ENCODE assay signal across 20 cellular contexts in the genomic region with DNA sequence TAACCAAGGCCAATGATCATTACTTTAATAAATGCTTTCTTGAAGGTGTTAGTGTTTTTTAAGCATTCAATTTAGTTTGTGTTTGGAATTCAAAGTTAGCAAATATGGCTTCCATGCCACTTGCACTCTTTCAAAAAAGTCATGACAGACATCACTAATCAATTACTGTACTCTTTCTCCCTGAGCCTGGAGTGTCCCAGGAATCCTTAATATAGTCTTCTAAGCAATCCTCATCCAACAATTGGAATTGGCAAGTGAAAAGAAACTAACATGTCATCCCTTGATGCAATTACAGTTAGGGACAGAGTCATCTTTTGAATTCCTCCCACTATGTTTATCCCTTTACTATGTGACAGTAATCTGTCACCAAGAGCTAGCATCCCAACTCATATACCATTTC. TPM values are rescaled to one million over a fixed set of nuclear protein-coding genes. Genes with fewer than 3 reads are reported as not detected.
DNase-seq lines count a peak whose midpoint lies in the region; ATAC-seq, FAIRE-seq and TF ChIP-seq lines count a peak whose summit lies in the region.
"Had no signal": no experiment of that assay in that cellular context is flagged by ENCODE, and none has a peak within 500 bp of the region (broad histone marks: within the 10 kb centered on the region; RNA-seq: fewer than 3 reads in every experiment).

No MANE protein-coding gene starts in this region.

- peaks cover 33% of the 10 kb centered on the region for H3K27me3 ChIP-seq in BE2C

- no peak overlapping the region for H3K4me3 Mint-ChIP-seq in activated CD8-positive, alpha-beta memory T cell treated with anti-CD3 and anti-CD28 coated beads, Interleukin-2, amount 10 ng/mL, durations not matched to agents 7 days and 5 days
- no peak overlapping the region for H3K4me3 Mint-ChIP-seq in activated naive CD8-positive, alpha-beta T cell treated with anti-CD3 and anti-CD28 coated beads for 36 hours
- H3K4me3 Mint-ChIP-seq in type B pancreatic cell = no peak overlapping the region
- H3K4me3 Mint-ChIP-seq: CD4-positive, alpha-beta memory T cell had no signal

- no peak for FAIRE-seq in RCC 7860 (lab: Jason Lieb, UNC)
- FAIRE-seq: G401.6, H54, HepG2, HTR-8/SVneo had no signal

- H3K9me3 ChIP-seq in HEK293 (ENCODE audit: control insufficient read depth, insufficient read depth, low read depth, low read length) (no peaks in the 10 kb centered on the region), BE2C (no peaks in the 10 kb centered on the region)

- H3K9me3 Mint-ChIP-seq in activated CD8-positive, alpha-beta memory T cell treated with anti-CD3 and anti-CD28 coated beads, Interleukin-2, amount 10 ng/mL, durations not matched to agents 7 days and 5 days (ENCODE audit: low read depth) = no peaks in the 10 kb centered on the region
- H3K9me3 Mint-ChIP-seq in activated naive CD8-positive, alpha-beta T cell treated with anti-CD3 and anti-CD28 coated beads for 36 hours = peaks cover 2% of the 10 kb centered on the region
- H3K9me3 Mint-ChIP-seq in type B pancreatic cell = no peaks in the 10 kb centered on the region

- H3K4me3 ChIP-seq in HEK293 (ENCODE audit: low read depth, low read length) = no peak overlapping the region
- H3K4me3 ChIP-seq in BE2C (ENCODE audit: low read depth, low read length) = no peak overlapping the region
- H3K4me3 ChIP-seq: GM23248 had no signal

- DNase-seq in activated CD8-positive, alpha-beta memory T cell treated with anti-CD3 and anti-CD28 coated beads, Interleukin-2, amount 10 ng/mL, durations not matched to agents 7 days and 5 days = no peak
- no peak for DNase-seq in activated CD8-positive, alpha-beta memory T cell treated with anti-CD3 and anti-CD28 coated beads for 24 hours
- no peak for DNase-seq in activated naive CD8-positive, alpha-beta T cell treated with anti-CD3 and anti-CD28 coated beads for 36 hours
- DNase-seq in RCC 7860 (ENCODE audit: low spot score) (no peak), type B pancreatic cell (ENCODE audit: extremely low spot score, unreplicated experiment) (no peak), BE2C (no peak)
- DNase-seq: AML-193; CD4-positive, alpha-beta memory T cell; DMS79 treated with DMSO at 0.1 percent for 48 hours; EL; GM23248 had no signal

- H3K36me3 ChIP-seq in HEK293 (ENCODE audit: control insufficient read depth in 2 of 2, insufficient read depth in 1 of 2, low read length in 2 of 2) (no peaks in the 10 kb centered on the region), BE2C (no peaks in the 10 kb centered on the region)

- H3K27ac ChIP-seq in HEK293 (ENCODE audit: extremely low read depth, low read depth, low read length) = no peak overlapping the region
- H3K27ac ChIP-seq: 22Rv1, C4-2B, GM23248 had no signal

- no peak for ATAC-seq in activated CD8-positive, alpha-beta memory T cell treated with anti-CD3 and anti-CD28 coated beads, Interleukin-2, amount 10 ng/mL, durations not matched to agents 7 days and 5 days
- no peak for ATAC-seq in HG03439 (IDR thresholded peaks at IDR 0.05; ENCODE audit: unreplicated experiment)
- ATAC-seq: HepG2 had no signal

- H3K27ac Mint-ChIP-seq in activated CD8-positive, alpha-beta memory T cell treated with anti-CD3 and anti-CD28 coated beads, Interleukin-2, amount 10 ng/mL, durations not matched to agents 7 days and 5 days = peak overlapping the region; percentile 66
- peak overlapping the region; percentile 22 for H3K27ac Mint-ChIP-seq in activated naive CD8-positive, alpha-beta T cell treated with anti-CD3 and anti-CD28 coated beads for 36 hours
- H3K27ac Mint-ChIP-seq in type B pancreatic cell = no peak overlapping the region
- H3K27ac Mint-ChIP-seq: CD4-positive, alpha-beta memory T cell had no signal

- peaks cover 81% of the 10 kb centered on the region for H3K4me1 Mint-ChIP-seq in activated CD8-positive, alpha-beta memory T cell treated with anti-CD3 and anti-CD28 coated beads, Interleukin-2, amount 10 ng/mL, durations not matched to agents 7 days and 5 days
- peaks cover 55% of the 10 kb centered on the region for H3K4me1 Mint-ChIP-seq in activated naive CD8-positive, alpha-beta T cell treated with anti-CD3 and anti-CD28 coated beads for 36 hours
- peaks cover 9% of the 10 kb centered on the region for H3K4me1 Mint-ChIP-seq in type B pancreatic cell (ENCODE audit: unreplicated experiment)

- POLR2A ChIA-PET in HEK293 (lab: Yijun Ruan, JAX) = no interaction called here

- H3K36me3 Mint-ChIP-seq in activated CD8-positive, alpha-beta memory T cell treated with anti-CD3 and anti-CD28 coated beads, Interleukin-2, amount 10 ng/mL, durations not matched to agents 7 days and 5 days = peaks cover 30% of the 10 kb centered on the region
- peaks cover 10% of the 10 kb centered on the region for H3K36me3 Mint-ChIP-seq in activated naive CD8-positive, alpha-beta T cell treated with anti-CD3 and anti-CD28 coated beads for 36 hours
- H3K36me3 Mint-ChIP-seq in type B pancreatic cell = no peaks in the 10 kb centered on the region
- H3K36me3 Mint-ChIP-seq: CD4-positive, alpha-beta memory T cell had no signal

- TF ChIP-seq CTCF in HEK293 (tag by site-specific recombination; IDR thresholded peaks at IDR 0.05) (no peak), type B pancreatic cell (conservative IDR thresholded peaks at IDR 0.05) (no peak), BE2C (IDR thresholded peaks at IDR 0.05; ENCODE audit: low read depth, low read length) (no peak)

- H3K27me3 Mint-ChIP-seq in activated CD8-positive, alpha-beta memory T cell treated with anti-CD3 and anti-CD28 coated beads, Interleukin-2, amount 10 ng/mL, durations not matched to agents 7 days and 5 days = peaks cover 55% of the 10 kb centered on the region
- H3K27me3 Mint-ChIP-seq in activated naive CD8-positive, alpha-beta T cell treated with anti-CD3 and anti-CD28 coated beads for 36 hours = peaks cover 35% of the 10 kb centered on the region
- H3K27me3 Mint-ChIP-seq in type B pancreatic cell = peaks cover 47% of the 10 kb centered on the region

- H3K4me1 ChIP-seq in HEK293 (ENCODE audit: control insufficient read depth, insufficient read depth, low read length) (no peaks in the 10 kb centered on the region), BE2C (no peaks in the 10 kb centered on the region)

- CTCF ChIA-PET in activated CD8-positive, alpha-beta memory T cell treated with anti-CD3 and anti-CD28 coated beads, Interleukin-2, amount 10 ng/mL, durations not matched to agents 7 days and 5 days (lab: Charles Lee) = interaction anchor here (0.9 to 3.8 kb wide), 6 partner anchors 15 to 106 kb away, joined by 3 to 13 read pairs (median 5); partner anchors contain the start of gene GPR55
- CTCF ChIA-PET in HEK293 (lab: Yijun Ruan, JAX) = interaction anchor here (0.7 kb wide), 1 partner anchor 196 kb away, joined by 3 read pairs; no protein-coding TSS in a partner anchor

TF ChIP-seq in HEK293, 187 proteins besides CTCF, POLR2A, EP300 and RAD21:
- TF ChIP-seq ZBTB17 (tag by site-specific recombination; IDR thresholded peaks at IDR 0.05) = peak; percentile 62
- TF ChIP-seq ZNF350 (tag by site-specific recombination; IDR thresholded peaks at IDR 0.05) = no peak
TF ChIP-seq in HEK293: peak in this region for 1.

RNA-seq across cellular contexts. Expression of gene GPR55, which starts 29.7 kb away (rescaled TPM):
- 10 to 100 TPM; 42.1 to 58.8 TPM for total RNA-seq in activated CD8-positive, alpha-beta memory T cell treated with anti-CD3 and anti-CD28 coated beads, Interleukin-2, amount 10 ng/mL, durations not matched to agents 7 days and 5 days
- 10 to 100 TPM; 18.8 to 20.4 TPM for total RNA-seq in activated naive CD8-positive, alpha-beta T cell treated with anti-CD3 and anti-CD28 coated beads for 36 hours
- total RNA-seq in type B pancreatic cell (ENCODE audit: low replicate concordance) = 0.24 TPM in 1 of 2 replicates, not detected in the other
- not detected for polyA plus RNA-seq in BE2C (2012; ENCODE audit: insufficient read depth, insufficient read length, low read depth)
- total RNA-seq: GM23248, HepG2 had no signal
- polyA plus RNA-seq: HepG2 had no signal

RNA-seq across cellular contexts. Expression of gene SPATA3, which starts 41.2 kb away (rescaled TPM):
- total RNA-seq in activated CD8-positive, alpha-beta memory T cell treated with anti-CD3 and anti-CD28 coated beads, Interleukin-2, amount 10 ng/mL, durations not matched to agents 7 days and 5 days = 1 to 10 TPM in 1 of 2 experiments, under 1 TPM in 1; 0.44 to 1.2 TPM
- not detected for total RNA-seq in activated naive CD8-positive, alpha-beta T cell treated with anti-CD3 and anti-CD28 coated beads for 36 hours
- total RNA-seq in type B pancreatic cell (ENCODE audit: low replicate concordance) = not detected in 2 replicates
- not detected for polyA plus RNA-seq in BE2C (2012; ENCODE audit: insufficient read depth, insufficient read length, low read depth)
- total RNA-seq: A673; CD4-positive, alpha-beta memory T cell; GM23248; HepG2 had no signal
- polyA plus RNA-seq: CD4-positive, alpha-beta memory T cell; GM23248; HepG2 had no signal

Comparison
In these comparisons a context has a peak if more than half of its experiments do, and no peak if none do; other contexts are left out.
1. RNA of gene GPR55, which starts 29.7 kb away (total RNA-seq): 42.1 to 58.8 TPM in activated CD8-positive, alpha-beta memory T cell treated with anti-CD3 and anti-CD28 coated beads, Interleukin-2, amount 10 ng/mL, durations not matched to agents 7 days and 5 days and 18.8 to 20.4 TPM in activated naive CD8-positive, alpha-beta T cell treated with anti-CD3 and anti-CD28 coated beads for 36 hours; 0.24 TPM in type B pancreatic cell; every median in the first group is over 10 times any median in the second.